Comparison of ENCODE assay signal across 17 cellular contexts in genomic region chr1:42328916-42329496, GRCh38. TPM values are rescaled to one million over a fixed set of nuclear protein-coding genes. Genes with fewer than 3 reads are reported as not detected.
"Had no signal": no experiment of that assay in that cellular context is flagged by ENCODE, and none has a peak within 500 bp of the region (broad histone marks: within the 10 kb centered on the region; RNA-seq: fewer than 3 reads in every experiment).

No MANE protein-coding gene starts in this region.

- H3K36me3 Mint-ChIP-seq: naive B cell had no signal

- H3K4me3 Mint-ChIP-seq: activated naive CD8-positive, alpha-beta T cell treated with anti-CD3 and anti-CD28 coated beads, Interleukin-2, amount 10 ng/mL, durations not matched to agents 7 days and 5 days had no signal

- ATAC-seq: lower lobe of right lung had no signal

- H3K27ac Mint-ChIP-seq: activated naive CD8-positive, alpha-beta T cell treated with anti-CD3 and anti-CD28 coated beads, Interleukin-2, amount 10 ng/mL, durations not matched to agents 7 days and 5 days; activated T-helper 2 cell treated with anti-CD3 and anti-CD28 coated beads, Interferon-gamma antibody, Interleukin-2, Interleukin-4, amounts not matched to agents 10 μg/mL and 5 μg/mL and 100 μg/mL, durations not matched to agents 14 hours and 24 hours and 36 hours had no signal

- DNase-seq: activated naive CD4-positive, alpha-beta T cell; activated naive CD8-positive, alpha-beta T cell treated with anti-CD3 and anti-CD28 coated beads, Interleukin-2, amount 10 ng/mL, durations not matched to agents 7 days and 5 days; activated T-cell treated with anti-CD3 and anti-CD28 coated beads, Interleukin-2, amount 50 U/mL, for 1 hour; amniotic stem cell; cerebellar nuclear complex; kidney; lower lobe of right lung; naive B cell; spleen; stimulated activated CD4-positive, alpha-beta T cell treated with anti-CD3 and anti-CD28 coated beads, Interleukin-4, amount 100 ng/mL, for 1 hour; stimulated activated naive CD4-positive, alpha-beta T cell treated with Interleukin-2 at 50 U/mL for 16 hours; T-helper 9 cell; upper lobe of left lung had no signal

- H3K9me3 Mint-ChIP-seq: activated naive CD8-positive, alpha-beta T cell treated with anti-CD3 and anti-CD28 coated beads, Interleukin-2, amount 10 ng/mL, durations not matched to agents 7 days and 5 days; activated T-helper 2 cell treated with anti-CD3 and anti-CD28 coated beads, Interferon-gamma antibody, Interleukin-2, Interleukin-4, amounts not matched to agents 10 μg/mL and 5 μg/mL and 100 μg/mL, durations not matched to agents 14 hours and 24 hours and 36 hours; naive B cell had no signal

- H3K27me3 Mint-ChIP-seq: activated naive CD8-positive, alpha-beta T cell treated with anti-CD3 and anti-CD28 coated beads, Interleukin-2, amount 10 ng/mL, durations not matched to agents 7 days and 5 days; naive B cell had no signal

RNA-seq across cellular contexts. Expression of gene RIMKLA, which starts 51.6 kb away (rescaled TPM):
- total RNA-seq: bronchial epithelial cell, fibroblast of villous mesenchyme, osteocyte had no signal
